In the genomic region with DNA sequence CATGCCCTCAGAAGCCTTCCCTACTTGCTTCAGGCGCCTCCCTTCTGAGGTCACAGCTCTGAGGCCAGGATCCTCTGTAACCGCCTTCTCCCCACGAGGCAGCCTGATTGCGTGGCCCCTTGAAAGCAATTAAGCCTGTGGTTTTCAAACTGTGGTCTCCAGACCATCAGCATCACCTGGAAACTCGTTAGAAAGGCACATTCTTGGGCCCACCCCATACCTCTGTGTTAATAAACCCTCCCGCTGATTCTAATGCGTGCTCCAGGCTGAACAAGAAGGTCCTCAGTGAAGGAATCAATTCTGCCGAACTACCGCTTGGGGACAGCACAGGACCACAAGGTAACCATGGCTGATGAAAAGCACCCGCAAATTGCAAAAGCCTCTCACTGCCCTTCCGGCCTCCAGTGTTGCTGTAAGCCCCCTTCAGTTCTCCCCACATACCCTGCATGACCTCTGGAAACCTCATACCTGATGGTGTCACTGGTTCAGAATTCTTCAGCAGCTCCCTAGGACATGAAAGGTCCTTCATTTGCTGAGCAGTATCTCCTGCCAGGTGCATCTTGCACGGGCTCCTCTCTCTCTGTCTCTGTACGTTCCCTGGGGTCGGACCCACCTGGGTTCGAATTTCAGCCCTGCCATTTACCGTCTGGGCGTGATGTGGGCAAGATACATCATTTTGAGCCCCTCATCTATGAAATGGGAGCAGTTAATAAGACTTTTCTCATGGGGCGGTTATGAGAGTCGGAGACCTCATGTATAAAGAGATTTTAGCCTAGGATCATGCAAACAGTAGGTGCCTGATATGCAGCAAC, we compare ENCODE assay signal across 1 cellular context.
A peak's percentile ranks its signal among the peaks of the same experiment; 100 is the strongest.
TF ChIP-seq lines count a peak whose summit lies in the region.

No MANE protein-coding gene starts in this region.

TF ChIP-seq in H1, 55 proteins besides CTCF, POLR2A, EP300 and RAD21:
- TF ChIP-seq SP1 (IDR thresholded peaks at IDR 0.05; ENCODE audit: low read depth, low read length) (0 out of 2 replicates have a peak, but pooled peaks have one; percentile 26), CREB1 (IDR thresholded peaks at IDR 0.05) (peak; percentile 22; the same call in 1 of the 2 replicates), FOSL1 (IDR thresholded peaks at IDR 0.05; ENCODE audit: insufficient read depth, low read depth, low read length) (no peak), CEBPB (IDR thresholded peaks at IDR 0.05; ENCODE audit: low read depth, low read length) (peak; percentile 95), TEAD4 (IDR thresholded peaks at IDR 0.05; ENCODE audit: low read depth, low read length) (no peak), TAF7 (optimal IDR thresholded peaks at IDR 0.05; ENCODE audit: borderline replicate concordance, low read depth, low read length) (peak; percentile 42), TAF1 (IDR thresholded peaks at IDR 0.05; ENCODE audit: low read depth, low read length) (peak; percentile 46; the same call in 1 of the 2 replicates)
- TF ChIP-seq, protein P1, sequence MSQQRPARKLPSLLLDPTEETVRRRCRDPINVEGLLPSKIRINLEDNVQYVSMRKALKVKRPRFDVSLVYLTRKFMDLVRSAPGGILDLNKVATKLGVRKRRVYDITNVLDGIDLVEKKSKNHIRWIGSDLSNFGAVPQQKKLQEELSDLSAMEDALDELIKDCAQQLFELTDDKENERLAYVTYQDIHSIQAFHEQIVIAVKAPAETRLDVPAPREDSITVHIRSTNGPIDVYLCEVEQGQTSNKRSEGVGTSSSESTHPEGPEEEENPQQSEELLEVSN (IDR thresholded peaks at IDR 0.05), result peak; percentile 49; the same call in 1 of the 2 replicates
TF ChIP-seq in H1: peak in this region for 6.
